ENCODE assay signal across 9 cellular contexts in genomic region chr11:72411623-72412532, GRCh38. TPM values are rescaled to one million over a fixed set of nuclear protein-coding genes. Genes with fewer than 3 reads are reported as not detected.
A peak's percentile ranks its signal among the peaks of the same experiment; 100 is the strongest.
DNase-seq lines count a peak whose midpoint lies in the region; ATAC-seq and TF ChIP-seq lines count a peak whose summit lies in the region.
"Had no signal": no experiment of that assay in that cellular context is flagged by ENCODE, and none has a peak within 500 bp of the region (broad histone marks: within the 10 kb centered on the region; RNA-seq: fewer than 3 reads in every experiment).

No MANE protein-coding gene starts in this region.

- WGBS in right lobe of liver (ENCODE audit: insufficient coverage, low coverage, low lambda C conversion rate, missing lambda C conversion rate), result 50% methylated on average over 1 of the region's 4 CpGs

- TF ChIP-seq CTCF in right lobe of liver (IDR thresholded peaks at IDR 0.05) (no peak), PC-9 (conservative IDR thresholded peaks at IDR 0.05) (no peak), omental fat pad (IDR thresholded peaks at IDR 0.05) (no peak)

- H3K9me3 Mint-ChIP-seq in activated CD4-positive, alpha-beta T cell treated with anti-CD3 and anti-CD28 coated beads, Interleukin-2, amount 10 ng/mL, durations not matched to agents 7 days and 5 days, result no peaks in the 10 kb centered on the region
- no peaks in the 10 kb centered on the region for H3K9me3 Mint-ChIP-seq in activated naive CD8-positive, alpha-beta T cell treated with anti-CD3 and anti-CD28 coated beads, Interleukin-2, amount 10 ng/mL, durations not matched to agents 7 days and 5 days

- no peak overlapping the region for H3K4me3 Mint-ChIP-seq in activated CD4-positive, alpha-beta T cell treated with anti-CD3 and anti-CD28 coated beads, Interleukin-2, amount 10 ng/mL, durations not matched to agents 7 days and 5 days
- H3K4me3 Mint-ChIP-seq in activated naive CD8-positive, alpha-beta T cell treated with anti-CD3 and anti-CD28 coated beads, Interleukin-2, amount 10 ng/mL, durations not matched to agents 7 days and 5 days, result no peak overlapping the region

- CTCF ChIA-PET in activated CD4-positive, alpha-beta T cell treated with anti-CD3 and anti-CD28 coated beads, Interleukin-2, amount 10 ng/mL, durations not matched to agents 7 days and 5 days (lab: Charles Lee), result interaction anchor here (1.3 to 1.6 kb wide), 3 partner anchors 10 to 228 kb away, joined by 3 to 4 read pairs (median 4); no protein-coding TSS in a partner anchor
- CTCF ChIA-PET in PC-9 (lab: Charles Lee), result no interaction called here

- peak overlapping the region; percentile 8 for H3K27ac ChIP-seq in KOPT-K1 (ENCODE audit: low read depth, low read length, poor library complexity, severe bottlenecking)
- peak overlapping the region in 2 of 3 donors; percentile 53 to 58 for H3K27ac ChIP-seq in right lobe of liver
- H3K27ac ChIP-seq in PC-9, result no peak overlapping the region
- H3K27ac ChIP-seq: C4-2B had no signal

- H2AFZ ChIP-seq in PC-9, result no peak overlapping the region

- H3K4me3 ChIP-seq in right lobe of liver, result no peak overlapping the region
- no peak overlapping the region for H3K4me3 ChIP-seq in PC-9

- H3K4me2 ChIP-seq in PC-9, result no peak overlapping the region

- H3K79me2 ChIP-seq in PC-9 (ENCODE audit: low read depth), result peaks cover 12% of the 10 kb centered on the region

- H3K36me3 ChIP-seq in KOPT-K1 (ENCODE audit: insufficient read depth, low read length), result no peaks in the 10 kb centered on the region
- H3K36me3 ChIP-seq in right lobe of liver, result no peaks in the 10 kb centered on the region
- H3K36me3 ChIP-seq in PC-9 (ENCODE audit: low read depth), result no peaks in the 10 kb centered on the region

- H4K20me1 ChIP-seq in PC-9 (ENCODE audit: insufficient read depth), result peaks cover 10% of the 10 kb centered on the region; the same call in 1 of the 2 replicates

- H3F3A ChIP-seq in PC-9 (ENCODE audit: insufficient read depth, low read depth), result peaks cover 6% of the 10 kb centered on the region; the same call in 1 of the 2 replicates

- no peak for DNase-seq in activated CD4-positive, alpha-beta T cell treated with anti-CD3 and anti-CD28 coated beads, Interleukin-2, amount 10 ng/mL, durations not matched to agents 7 days and 5 days
- DNase-seq in activated CD4-positive, alpha-beta T cell treated with anti-CD3 and anti-CD28 coated beads for 48 hours, result no peak
- no peak for DNase-seq in activated naive CD8-positive, alpha-beta T cell treated with anti-CD3 and anti-CD28 coated beads, Interleukin-2, amount 10 ng/mL, durations not matched to agents 7 days and 5 days
- DNase-seq in right lobe of liver, result no peak
- DNase-seq in PC-9, result no peak
- DNase-seq in omental fat pad (ENCODE audit: low spot score), result no peak

- POLR2A ChIA-PET in activated CD4-positive, alpha-beta T cell treated with anti-CD3 and anti-CD28 coated beads, Interleukin-2, amount 10 ng/mL, durations not matched to agents 7 days and 5 days (lab: Charles Lee), result no interaction called here
- POLR2A ChIA-PET in activated naive CD8-positive, alpha-beta T cell treated with anti-CD3 and anti-CD28 coated beads, Interleukin-2, amount 10 ng/mL, durations not matched to agents 7 days and 5 days (lab: Charles Lee), result interaction anchor here (1.1 kb wide), 1 partner anchor 424 kb away, joined by 3 read pairs; no protein-coding TSS in a partner anchor
- POLR2A ChIA-PET in PC-9 (lab: Charles Lee; ENCODE audit: unreplicated experiment), result no interaction called here

- peak; percentile 16 for TF ChIP-seq POLR2A in right lobe of liver (IDR thresholded peaks at IDR 0.05)

- BruUV-seq in PC-9 (replicated peaks; lab: Mats Ljungman, UMichigan), result no TSS peak

- intact Hi-C loops in right lobe of liver (cut with DNase I), result no loop called here
- intact Hi-C loops in PC-9 (cut with micrococcal nuclease; ENCODE audit: unreplicated experiment), result loop anchor here (5.0 kb wide), 2 partner anchors 60 to 165 kb away; no protein-coding TSS in a partner anchor

- H3K9me3 ChIP-seq in KOPT-K1 (ENCODE audit: insufficient read depth, low read length, poor library complexity, severe bottlenecking) (no peaks in the 10 kb centered on the region), right lobe of liver (no peaks in the 10 kb centered on the region), PC-9 (ENCODE audit: insufficient read depth, low read depth) (no peaks in the 10 kb centered on the region)

- H3K27me3 ChIP-seq in right lobe of liver (no peaks in the 10 kb centered on the region), PC-9 (ENCODE audit: insufficient read depth, low read depth) (no peaks in the 10 kb centered on the region)

- peaks cover 21% of the 10 kb centered on the region for H3K4me1 Mint-ChIP-seq in activated CD4-positive, alpha-beta T cell treated with anti-CD3 and anti-CD28 coated beads, Interleukin-2, amount 10 ng/mL, durations not matched to agents 7 days and 5 days
- H3K4me1 Mint-ChIP-seq in activated naive CD8-positive, alpha-beta T cell treated with anti-CD3 and anti-CD28 coated beads, Interleukin-2, amount 10 ng/mL, durations not matched to agents 7 days and 5 days, result peaks cover 12% of the 10 kb centered on the region

- no peaks in the 10 kb centered on the region for H3K36me3 Mint-ChIP-seq in activated CD4-positive, alpha-beta T cell treated with anti-CD3 and anti-CD28 coated beads, Interleukin-2, amount 10 ng/mL, durations not matched to agents 7 days and 5 days (ENCODE audit: low read depth)
- H3K36me3 Mint-ChIP-seq in activated naive CD8-positive, alpha-beta T cell treated with anti-CD3 and anti-CD28 coated beads, Interleukin-2, amount 10 ng/mL, durations not matched to agents 7 days and 5 days, result peaks cover 2% of the 10 kb centered on the region

- H3K4me1 ChIP-seq in right lobe of liver (peaks cover 0 to 4% (median 0%) of the 10 kb centered on the region in 4 donors), PC-9 (replicated peaks; ENCODE audit: insufficient read depth) (no peaks in the 10 kb centered on the region)

- H3K9me2 ChIP-seq in PC-9 (ENCODE audit: insufficient read depth), result no peaks in the 10 kb centered on the region

- ATAC-seq in activated naive CD8-positive, alpha-beta T cell treated with anti-CD3 and anti-CD28 coated beads, Interleukin-2, amount 10 ng/mL, durations not matched to agents 7 days and 5 days (ENCODE audit: low read depth), result peak; percentile 57
- peak; percentile 53 to 71 (median 65) for ATAC-seq in right lobe of liver
- no peak for ATAC-seq in omental fat pad (ENCODE audit: low FRiP score)
- no peak for ATAC-seq in HG02938 (IDR thresholded peaks at IDR 0.05; ENCODE audit: unreplicated experiment)

- peak overlapping the region; percentile 84 for H3K27ac Mint-ChIP-seq in activated CD4-positive, alpha-beta T cell treated with anti-CD3 and anti-CD28 coated beads, Interleukin-2, amount 10 ng/mL, durations not matched to agents 7 days and 5 days
- H3K27ac Mint-ChIP-seq in activated naive CD8-positive, alpha-beta T cell treated with anti-CD3 and anti-CD28 coated beads, Interleukin-2, amount 10 ng/mL, durations not matched to agents 7 days and 5 days, result peak overlapping the region; percentile 81

- H3K27me3 Mint-ChIP-seq in activated CD4-positive, alpha-beta T cell treated with anti-CD3 and anti-CD28 coated beads, Interleukin-2, amount 10 ng/mL, durations not matched to agents 7 days and 5 days, result no peaks in the 10 kb centered on the region
- H3K27me3 Mint-ChIP-seq in activated naive CD8-positive, alpha-beta T cell treated with anti-CD3 and anti-CD28 coated beads, Interleukin-2, amount 10 ng/mL, durations not matched to agents 7 days and 5 days, result no peaks in the 10 kb centered on the region

RNA-seq across cellular contexts. Expression of gene CLPB, which starts 22.5 kb away (rescaled TPM):
- total RNA-seq in activated CD4-positive, alpha-beta T cell treated with anti-CD3 and anti-CD28 coated beads, Interleukin-2, amount 10 ng/mL, durations not matched to agents 7 days and 5 days, result 10 to 100 TPM; 19.9 to 21.0 TPM
- total RNA-seq in activated naive CD8-positive, alpha-beta T cell treated with anti-CD3 and anti-CD28 coated beads, Interleukin-2, amount 10 ng/mL, durations not matched to agents 7 days and 5 days, result 10 to 100 TPM; 21.6 to 23.2 TPM
- 10 to 100 TPM; 17.5 to 35.5 (median 23.4) TPM for total RNA-seq in right lobe of liver
- 34.1 and 37.8 TPM in 2 replicates for total RNA-seq in PC-9 (2021)
- total RNA-seq in omental fat pad, result 10 to 100 TPM; 24.7 to 29.0 (median 26.3) TPM

Comparison
In these comparisons a context has a peak if more than half of its experiments do, and no peak if none do; other contexts are left out.
1. ATAC-seq: peak in activated naive CD8-positive, alpha-beta T cell treated with anti-CD3 and anti-CD28 coated beads, Interleukin-2, amount 10 ng/mL, durations not matched to agents 7 days and 5 days (single experiment) and right lobe of liver (4 of 4); none in omental fat pad (single experiment) and HG02938 (single experiment).